ENCODE assay signal across 8 cellular contexts in the genomic region with DNA sequence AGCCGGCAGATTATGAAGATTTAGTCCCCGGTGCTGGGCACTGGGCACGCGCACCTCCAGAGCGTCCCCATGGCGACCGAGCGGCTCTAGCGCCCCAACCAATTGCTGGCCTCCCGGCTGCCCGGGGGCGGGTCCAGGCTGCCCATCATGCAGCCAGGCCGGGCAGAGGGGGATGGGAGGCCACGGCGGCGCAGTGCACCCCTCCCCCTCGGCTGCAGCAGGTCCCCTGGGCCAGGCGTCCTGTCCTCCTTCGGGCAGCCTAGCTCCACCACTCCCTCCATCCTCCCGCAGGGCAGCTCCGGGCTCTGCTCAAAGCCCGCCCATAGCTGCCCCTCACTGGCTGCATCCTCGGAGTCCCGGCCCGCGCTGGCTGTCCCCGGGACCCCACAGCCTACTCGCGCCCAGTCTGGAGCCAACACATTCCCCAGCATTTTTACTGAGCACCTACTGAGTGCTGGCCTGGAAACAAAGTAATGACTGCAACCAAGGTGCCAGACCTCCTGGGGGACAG.
DNase-seq lines count a peak whose midpoint lies in the region; ATAC-seq, FAIRE-seq and TF ChIP-seq lines count a peak whose summit lies in the region.

No MANE protein-coding gene starts in this region.

- H3K4me3 ChIP-seq in small intestine (ENCODE audit: low read depth in 1 of 2, low read length in 2 of 2): no peak overlapping the region

- no peak for TF ChIP-seq CTCF in chondrocyte (IDR thresholded peaks at IDR 0.05)

- peak; percentile 46 for ATAC-seq in GM18502 (IDR thresholded peaks at IDR 0.05; ENCODE audit: poor library complexity, unreplicated experiment)
- ATAC-seq in HG03025 (IDR thresholded peaks at IDR 0.05; ENCODE audit: low FRiP score, unreplicated experiment): no peak
- no peak for ATAC-seq in HG02840 (IDR thresholded peaks at IDR 0.05; ENCODE audit: low FRiP score, unreplicated experiment)

- H3K4me1 Mint-ChIP-seq in chondrocyte (ENCODE audit: low read depth): peaks cover 14% of the 10 kb centered on the region

- no peaks in the 10 kb centered on the region for H3K4me1 ChIP-seq in small intestine (ENCODE audit: control insufficient read depth in 2 of 2, insufficient read depth in 1 of 2, low read depth in 1 of 2, low read length in 1 of 2)

- peak overlapping the region; percentile 55 for H3K4me3 Mint-ChIP-seq in chondrocyte (ENCODE audit: unreplicated experiment)

- peaks cover 14% of the 10 kb centered on the region for H3K36me3 Mint-ChIP-seq in chondrocyte (ENCODE audit: low read depth)

- peaks cover 3 to 18% of the 10 kb centered on the region in 2 donors for H3K36me3 ChIP-seq in small intestine (ENCODE audit: control insufficient read depth in 2 of 2, insufficient read depth in 2 of 2, low read length in 2 of 2)

- no peaks in the 10 kb centered on the region for H3K27me3 Mint-ChIP-seq in chondrocyte (ENCODE audit: low read depth)

- H3K27ac ChIP-seq in layer of hippocampus (ENCODE audit: low read depth, low read length) (peak overlapping the region; percentile 90), substantia nigra (ENCODE audit: low read depth, low read length, poor library complexity, severe bottlenecking) (peak overlapping the region; percentile 86), small intestine (ENCODE audit: low read depth in 1 of 2, low read length in 1 of 2) (no peak overlapping the region)

- no peak for FAIRE-seq in small intestine (lab: Jason Lieb, UNC)

- H3K27ac Mint-ChIP-seq in chondrocyte (ENCODE audit: unreplicated experiment): peak overlapping the region; percentile 73

- H3K9me3 ChIP-seq in small intestine (ENCODE audit: control insufficient read depth, low read depth): no peaks in the 10 kb centered on the region

- peak; percentile 72 for DNase-seq in NCI-H2196 treated with DMSO at 0.1 percent for 48 hours (lab: John Stamatoyannopoulos, UW; ENCODE audit: unreplicated experiment)
- DNase-seq in chondrocyte (ENCODE audit: low spot score): no peak
- peak in 46 of 49 donors; percentile 36 to 93 (median 76) for DNase-seq in substantia nigra (lab: John Stamatoyannopoulos, UW)
- no peak for DNase-seq in small intestine

- WGBS in small intestine, 3 donors: 37 to 87% (median 80%) methylated on average over 10 to 29 of the region's 29 CpGs

- no peaks in the 10 kb centered on the region for H3K27me3 ChIP-seq in layer of hippocampus (ENCODE audit: control insufficient read depth, insufficient read depth, low read length)
- H3K27me3 ChIP-seq in small intestine (ENCODE audit: control insufficient read depth in 2 of 2, insufficient read depth in 2 of 2, low read length in 2 of 2): no peaks in the 10 kb centered on the region

- H3K9me3 Mint-ChIP-seq in chondrocyte (ENCODE audit: low read depth): no peaks in the 10 kb centered on the region

Comparison
In these comparisons a context has a peak if more than half of its experiments do, and no peak if none do; other contexts are left out.
1. DNase-seq: peak in NCI-H2196 treated with DMSO at 0.1 percent for 48 hours (single experiment) and substantia nigra (46 of 49); none in chondrocyte (single experiment) and small intestine (single experiment).
2. H3K27ac ChIP-seq: peak in layer of hippocampus (single experiment) and substantia nigra (single experiment); none in small intestine (0 of 2).